In genomic region chr17:43033947-43034622, GRCh38 we compare ENCODE assay signal across 13 cellular contexts. TPM values are rescaled to one million over a fixed set of nuclear protein-coding genes. Genes with fewer than 3 reads are reported as not detected.
DNase-seq lines count a peak whose midpoint lies in the region; ATAC-seq and TF ChIP-seq lines count a peak whose summit lies in the region.
"Had no signal": no experiment of that assay in that cellular context is flagged by ENCODE, and none has a peak within 500 bp of the region (broad histone marks: within the 10 kb centered on the region; RNA-seq: fewer than 3 reads in every experiment).

No MANE protein-coding gene starts in this region.

- H3K9me3 ChIP-seq in endodermal cell (ENCODE audit: control insufficient read depth, low read length) (no peaks in the 10 kb centered on the region), neural progenitor cell (ENCODE audit: low read depth) (no peaks in the 10 kb centered on the region), A673 (ENCODE audit: low read depth, low read length, poor library complexity, severe bottlenecking) (no peaks in the 10 kb centered on the region), MM.1S (replicated peaks; ENCODE audit: insufficient read depth, low read length) (no peaks in the 10 kb centered on the region), mucosa of descending colon (no peaks in the 10 kb centered on the region)

- H3K36me3 Mint-ChIP-seq in endodermal cell (ENCODE audit: low read depth), result peaks cover 7% of the 10 kb centered on the region
- H3K36me3 Mint-ChIP-seq in neural progenitor cell, result peaks cover 2% of the 10 kb centered on the region
- H3K36me3 Mint-ChIP-seq: activated CD8-positive, alpha-beta memory T cell treated with anti-CD3 and anti-CD28 coated beads, Interleukin-2, amount 10 ng/mL, durations not matched to agents 7 days and 5 days had no signal

- H3K4me3 Mint-ChIP-seq in endodermal cell (peak overlapping the region; percentile 19), neural progenitor cell (peak overlapping the region; percentile 79)
- H3K4me3 Mint-ChIP-seq: activated CD8-positive, alpha-beta memory T cell treated with anti-CD3 and anti-CD28 coated beads, Interleukin-2, amount 10 ng/mL, durations not matched to agents 7 days and 5 days had no signal

- POLR2A ChIA-PET in A673 (lab: Charles Lee; ENCODE audit: low non-redundant PET), result no interaction called here

- H3K4me2 ChIP-seq in neural progenitor cell, result peak overlapping the region; percentile 76
- no peak overlapping the region for H3K4me2 ChIP-seq in MM.1S (ENCODE audit: low read depth, low read length)

- H3K27me3 Mint-ChIP-seq in endodermal cell (ENCODE audit: insufficient read depth) (no peaks in the 10 kb centered on the region), neural progenitor cell (ENCODE audit: insufficient read depth, low read depth) (peaks cover 11% of the 10 kb centered on the region)
- H3K27me3 Mint-ChIP-seq: activated CD8-positive, alpha-beta memory T cell treated with anti-CD3 and anti-CD28 coated beads, Interleukin-2, amount 10 ng/mL, durations not matched to agents 7 days and 5 days had no signal

- peak overlapping the region; percentile 99 for H3K27ac ChIP-seq in endodermal cell (ENCODE audit: low read depth, low read length)
- peak overlapping the region; percentile 83 for H3K27ac ChIP-seq in neural progenitor cell
- no peak overlapping the region for H3K27ac ChIP-seq in A673 (ENCODE audit: low read depth, low read length, poor library complexity, severe bottlenecking)
- H3K27ac ChIP-seq in MM.1S (ENCODE audit: low read length), result no peak overlapping the region

- no peaks in the 10 kb centered on the region for H4K20me1 ChIP-seq in neural progenitor cell (ENCODE audit: low read depth)
- H4K20me1 ChIP-seq in MM.1S (ENCODE audit: insufficient read depth, low read length), result no peaks in the 10 kb centered on the region

- peaks cover 51% of the 10 kb centered on the region for H3K4me1 Mint-ChIP-seq in endodermal cell
- H3K4me1 Mint-ChIP-seq in neural progenitor cell, result peaks cover 55% of the 10 kb centered on the region
- H3K4me1 Mint-ChIP-seq: activated CD8-positive, alpha-beta memory T cell treated with anti-CD3 and anti-CD28 coated beads, Interleukin-2, amount 10 ng/mL, durations not matched to agents 7 days and 5 days had no signal

- H3K9me3 Mint-ChIP-seq in endodermal cell (no peaks in the 10 kb centered on the region), neural progenitor cell (no peaks in the 10 kb centered on the region)

- no peaks in the 10 kb centered on the region for H3K27me3 ChIP-seq in endodermal cell (ENCODE audit: control insufficient read depth, insufficient read depth, low read length, poor library complexity, severe bottlenecking)
- H3K27me3 ChIP-seq in neural progenitor cell, result no peaks in the 10 kb centered on the region
- H3K27me3 ChIP-seq in A673 (replicated peaks; ENCODE audit: insufficient read depth, low read depth, low read length, poor library complexity), result no peaks in the 10 kb centered on the region
- H3K27me3 ChIP-seq in MM.1S (replicated peaks; ENCODE audit: insufficient read depth, low read length), result no peaks in the 10 kb centered on the region
- H3K27me3 ChIP-seq: dorsolateral prefrontal cortex had no signal

- no peaks in the 10 kb centered on the region for H3K9me2 ChIP-seq in MM.1S (replicated peaks; ENCODE audit: insufficient read depth, low read length)

- no peaks in the 10 kb centered on the region for H3K79me2 ChIP-seq in neural progenitor cell (ENCODE audit: low read depth)
- no peaks in the 10 kb centered on the region for H3K79me2 ChIP-seq in MM.1S (ENCODE audit: low read length)

- H3F3A ChIP-seq in neural progenitor cell (ENCODE audit: low read depth), result peaks cover 62% of the 10 kb centered on the region
- no peaks in the 10 kb centered on the region for H3F3A ChIP-seq in MM.1S (ENCODE audit: insufficient read depth, low read length)

- peak overlapping the region; percentile 26 for H3K9ac ChIP-seq in endodermal cell (ENCODE audit: extremely low read depth, low read length, poor library complexity, severe bottlenecking)
- no peak overlapping the region for H3K9ac ChIP-seq in neural progenitor cell
- H3K9ac ChIP-seq in MM.1S (ENCODE audit: low read length), result no peak overlapping the region

- WGBS in endodermal cell (ENCODE audit: insufficient coverage in 1 of 2, insufficient read length in 1 of 2), 2 experiments, result 11 to 36% methylated on average over 5 to 8 of the region's 9 CpGs

- TF ChIP-seq CTCF in endodermal cell (conservative IDR thresholded peaks at IDR 0.05) (no peak), neural progenitor cell (IDR thresholded peaks at IDR 0.05) (peak; percentile 3), A673 (conservative IDR thresholded peaks at IDR 0.05; ENCODE audit: low read depth, low read length) (no peak), MM.1S (IDR thresholded peaks at IDR 0.05; ENCODE audit: low read length) (no peak), mucosa of descending colon (IDR thresholded peaks at IDR 0.05) (no peak)

- H3K4me3 ChIP-seq in endodermal cell (ENCODE audit: low read length) (no peak overlapping the region), neural progenitor cell (peak overlapping the region; percentile 29), A673 (ENCODE audit: low read depth, low read length, poor library complexity, severe bottlenecking) (no peak overlapping the region), MM.1S (ENCODE audit: low read length) (no peak overlapping the region), mucosa of descending colon (no peak overlapping the region)
- H3K4me3 ChIP-seq: dorsolateral prefrontal cortex had no signal

- peak; percentile 82 for DNase-seq in DMS79 (lab: John Stamatoyannopoulos, UW)
- peak; percentile 22 for DNase-seq in NCI-H2171 (lab: John Stamatoyannopoulos, UW)
- DNase-seq in endodermal cell, result peak; percentile 81
- DNase-seq in neural progenitor cell (ENCODE audit: low spot score), result peak; percentile 48
- no peak for DNase-seq in A673 (ENCODE audit: low spot score)
- DNase-seq in COLO829 (ENCODE audit: low spot score), result no peak
- no peak for DNase-seq in MM.1S
- DNase-seq in mucosa of descending colon, result no peak
- DNase-seq: activated CD8-positive, alpha-beta memory T cell treated with anti-CD3 and anti-CD28 coated beads, Interleukin-2, amount 10 ng/mL, durations not matched to agents 7 days and 5 days; Right ventricle myocardium superior; stimulated activated CD4-positive, alpha-beta T cell treated with anti-CD3 and anti-CD28 coated beads, Interleukin-4, amount 100 ng/mL, for 1 hour; stimulated activated naive CD4-positive, alpha-beta T cell treated with Interleukin-2 at 50 U/mL for 16 hours had no signal

- H3K4me1 ChIP-seq in endodermal cell (ENCODE audit: control insufficient read depth, insufficient read depth, low read length) (peaks cover 17% of the 10 kb centered on the region), neural progenitor cell (peaks cover 54% of the 10 kb centered on the region), A673 (ENCODE audit: insufficient read depth, low read length, poor library complexity, severe bottlenecking) (no peaks in the 10 kb centered on the region), MM.1S (ENCODE audit: low read length) (no peaks in the 10 kb centered on the region), mucosa of descending colon (ENCODE audit: low read depth) (no peaks in the 10 kb centered on the region)

- H3K36me3 ChIP-seq in endodermal cell (ENCODE audit: control insufficient read depth, insufficient read depth, low read length) (no peaks in the 10 kb centered on the region), neural progenitor cell (no peaks in the 10 kb centered on the region), A673 (ENCODE audit: insufficient read depth, low read length, poor library complexity, severe bottlenecking) (no peaks in the 10 kb centered on the region), MM.1S (replicated peaks; ENCODE audit: insufficient read depth, low read length) (no peaks in the 10 kb centered on the region), mucosa of descending colon (ENCODE audit: low read depth) (no peaks in the 10 kb centered on the region)

- peak overlapping the region; percentile 87 for H3K27ac Mint-ChIP-seq in endodermal cell
- H3K27ac Mint-ChIP-seq in neural progenitor cell, result peak overlapping the region; percentile 99
- H3K27ac Mint-ChIP-seq: activated CD8-positive, alpha-beta memory T cell treated with anti-CD3 and anti-CD28 coated beads, Interleukin-2, amount 10 ng/mL, durations not matched to agents 7 days and 5 days had no signal

- ATAC-seq in mucosa of descending colon, result no peak
- ATAC-seq: activated CD8-positive, alpha-beta memory T cell treated with anti-CD3 and anti-CD28 coated beads, Interleukin-2, amount 10 ng/mL, durations not matched to agents 7 days and 5 days had no signal

- CTCF ChIA-PET in A673 (lab: Charles Lee), result interaction anchor here (0.5 to 1.3 kb wide), 2 partner anchors 10 to 271 kb away, joined by 4 to 9 read pairs; no protein-coding TSS in a partner anchor

- BruUV-seq in A673 (replicated peaks; lab: Mats Ljungman, UMichigan), result no TSS peak

- intact Hi-C loops in A673 (cut with micrococcal nuclease; ENCODE audit: unreplicated experiment), result no loop called here
- intact Hi-C loops in mucosa of descending colon (cut with DNase I, micrococcal nuclease), result no loop called here

- H2AFZ ChIP-seq in neural progenitor cell (replicated peaks) (no peak overlapping the region), MM.1S (ENCODE audit: low read length) (no peak overlapping the region)

RNA-seq across cellular contexts. Expression of gene RND2, which starts 9.1 kb away (rescaled TPM):
- total RNA-seq in endodermal cell (10 to 100 TPM; 36.1 to 55.5 TPM), neural progenitor cell (ENCODE audit: low replicate concordance) (35.0 and 46.0 TPM in 2 replicates), A673 (2021) (5.5 and 6.7 TPM in 2 replicates), mucosa of descending colon (1 to 10 TPM in 1 of 3 donors, under 1 TPM in 2; 0.09 to 7.2 (median 0.51) TPM)
- polyA plus RNA-seq in endodermal cell (2013, experiment 1 of 2), result 85.1 TPM
- 79.7 TPM for polyA plus RNA-seq in endodermal cell (2013, experiment 2 of 2)
- total RNA-seq: activated CD8-positive, alpha-beta memory T cell treated with anti-CD3 and anti-CD28 coated beads, Interleukin-2, amount 10 ng/mL, durations not matched to agents 7 days and 5 days had no signal

RNA-seq across cellular contexts. Expression of gene VAT1, which starts 11.9 kb away (rescaled TPM):
- total RNA-seq in endodermal cell (100 to 1,000 TPM; 306 to 402 TPM), neural progenitor cell (ENCODE audit: low replicate concordance) (94.7 and 185 TPM in 2 replicates), A673 (2021) (45.2 and 47.0 TPM in 2 replicates), mucosa of descending colon (100 to 1,000 TPM in 1 of 3 donors, 10 to 100 TPM in 2; 35.2 to 142 (median 48.7) TPM)
- polyA plus RNA-seq in endodermal cell (2013, experiment 1 of 2), result 281 TPM
- 251 TPM for polyA plus RNA-seq in endodermal cell (2013, experiment 2 of 2)

RNA-seq across cellular contexts. Expression of gene IFI35, which starts 27.5 kb away (rescaled TPM):
- total RNA-seq in endodermal cell (1 to 10 TPM; 3.0 to 5.1 TPM), neural progenitor cell (ENCODE audit: low replicate concordance) (0.96 TPM in 1 of 2 replicates, not detected in the other), A673 (2021) (4.9 and 7.2 TPM in 2 replicates), mucosa of descending colon (10 to 100 TPM; 39.2 to 58.2 (median 39.3) TPM)
- polyA plus RNA-seq in endodermal cell (2013, experiment 1 of 2), result 1.8 TPM
- polyA plus RNA-seq in endodermal cell (2013, experiment 2 of 2), result 1.2 TPM

RNA-seq across cellular contexts. Expression of gene RPL27, which starts 35.9 kb away (rescaled TPM):
- total RNA-seq in endodermal cell, result 1,000 to 10,000 TPM; 1,077 to 1,196 TPM
- 1,840 TPM for polyA plus RNA-seq in endodermal cell (2013, experiment 1 of 2)
- polyA plus RNA-seq in endodermal cell (2013, experiment 2 of 2), result 1,865 TPM
- total RNA-seq in neural progenitor cell (ENCODE audit: low replicate concordance), result 1,535 and 1,934 TPM in 2 replicates
- 547 and 560 TPM in 2 replicates for total RNA-seq in A673 (2021)
- 100 to 1,000 TPM; 459 to 804 (median 648) TPM for total RNA-seq in mucosa of descending colon

RNA-seq across cellular contexts. Expression of gene RUNDC1, which starts 53.7 kb away (rescaled TPM):
- total RNA-seq in endodermal cell (10 to 100 TPM; 17.7 to 18.5 TPM), neural progenitor cell (ENCODE audit: low replicate concordance) (11.4 and 12.6 TPM in 2 replicates), A673 (2021) (7.3 and 8.0 TPM in 2 replicates), mucosa of descending colon (10 to 100 TPM; 22.2 to 27.0 (median 26.2) TPM)
- 13.4 TPM for polyA plus RNA-seq in endodermal cell (2013, experiment 1 of 2)
- 11.3 TPM for polyA plus RNA-seq in endodermal cell (2013, experiment 2 of 2)

Comparison
In these comparisons a context has a peak if more than half of its experiments do, and no peak if none do; other contexts are left out.
1. DNase-seq: peak in DMS79 (single experiment), NCI-H2171 (single experiment), endodermal cell (single experiment) and neural progenitor cell (single experiment); none in A673 (single experiment), COLO829 (single experiment), MM.1S (single experiment) and mucosa of descending colon (0 of 3).
2. H3K27ac ChIP-seq: peak in endodermal cell (single experiment) and neural progenitor cell (single experiment); none in A673 (single experiment) and MM.1S (single experiment).